In genomic region chr16:22007159-22007508, GRCh38 we compare ENCODE assay signal across 9 cellular contexts. TPM values are rescaled to one million over a fixed set of nuclear protein-coding genes. Genes with fewer than 3 reads are reported as not detected.
DNase-seq lines count a peak whose midpoint lies in the region; ATAC-seq and TF ChIP-seq lines count a peak whose summit lies in the region.
"Had no signal": no experiment of that assay in that cellular context is flagged by ENCODE, and none has a peak within 500 bp of the region (broad histone marks: within the 10 kb centered on the region; RNA-seq: fewer than 3 reads in every experiment).

No MANE protein-coding gene starts in this region.

- H3K79me2 ChIP-seq in H9 (ENCODE audit: insufficient read depth, low read length) = peaks cover 2% of the 10 kb centered on the region; the same call in 1 of the 2 replicates

- H2AK5ac ChIP-seq in H9 (ENCODE audit: insufficient read length, low read length) = no peak overlapping the region

- H3K4me1 Mint-ChIP-seq in H9 (peaks cover 15% of the 10 kb centered on the region in 2 experiments), T-cell (peaks cover 39 to 44% (median 44%) of the 10 kb centered on the region in 3 donors)

- H3K4me3 ChIP-seq in fibroblast of villous mesenchyme (ENCODE audit: low read depth, low read length) = peak overlapping the region; percentile 89
- H3K4me3 ChIP-seq in skeletal muscle satellite cell (ENCODE audit: low read length) = peak overlapping the region; percentile 94

- CTCF ChIA-PET in T-cell (lab: Charles Lee) = interaction anchor here (1.0 to 3.5 kb wide), 5 partner anchors 54 to 290 kb away, joined by 3 to 21 read pairs (median 6); partner anchors contain the start of genes POLR3E (in 1 of the 2) and UQCRC2 (in 1 of the 2)

- H3T11ph ChIP-seq in H9 (ENCODE audit: low read length) = no peak overlapping the region

- no peak overlapping the region for H3K56ac ChIP-seq in H9 (ENCODE audit: insufficient read length, low read depth, low read length)

- H3K79me1 ChIP-seq in H9 (ENCODE audit: insufficient read depth, low read depth, low read length, poor library complexity, severe bottlenecking) = no peaks in the 10 kb centered on the region

- H3K4me3 Mint-ChIP-seq in H9 = peak overlapping the region; percentile 77 to 83
- peak overlapping the region; percentile 81 to 97 (median 88) for H3K4me3 Mint-ChIP-seq in T-cell

- H3K4me2 ChIP-seq in H9 (ENCODE audit: insufficient read depth, insufficient read length, low read length) (peak overlapping the region; percentile 92), skeletal muscle satellite cell (ENCODE audit: low read length) (peak overlapping the region; percentile 87)

- no peaks in the 10 kb centered on the region for H3K36me3 Mint-ChIP-seq in H9 (ENCODE audit: insufficient read depth in 1 of 3, low read depth in 3 of 3)
- H3K36me3 Mint-ChIP-seq in T-cell = no peaks in the 10 kb centered on the region

- no peaks in the 10 kb centered on the region; the same call in 1 of the 2 replicates for H3K27me3 ChIP-seq in H9 (ENCODE audit: insufficient read depth, low read length)
- H3K27me3 ChIP-seq in skeletal muscle satellite cell (ENCODE audit: control insufficient read depth, insufficient read depth, low read length) = no peaks in the 10 kb centered on the region

- H3K27ac Mint-ChIP-seq in H9 = no peak overlapping the region; a peak in 1 of 7 replicates
- peak overlapping the region; percentile 88 for H3K27ac Mint-ChIP-seq in T-cell

- no peaks in the 10 kb centered on the region for H4K20me1 ChIP-seq in H9 (ENCODE audit: control insufficient read depth, insufficient read depth, insufficient read length)

- peaks cover 3% of the 10 kb centered on the region; the same call in 1 of the 2 replicates for H3K4me1 ChIP-seq in H9 (ENCODE audit: insufficient read depth, low read length)
- peaks cover 22% of the 10 kb centered on the region for H3K4me1 ChIP-seq in skeletal muscle satellite cell (ENCODE audit: control insufficient read depth, insufficient read depth, low read length)

- no CpG with 5 or more reads among the region's 8 CpGs for WGBS in H9 (ENCODE audit: extremely low coverage, insufficient read length, low lambda C conversion rate)

- H2AFZ ChIP-seq in H9 (ENCODE audit: low read length) = no peak overlapping the region

- ATAC-seq in T-cell (replicated peaks in 1 of 4) (no peak), HG03175 (IDR thresholded peaks at IDR 0.05; ENCODE audit: unreplicated experiment) (no peak), GM21367 (IDR thresholded peaks at IDR 0.05; ENCODE audit: unreplicated experiment) (no peak), GM19467 (IDR thresholded peaks at IDR 0.05; ENCODE audit: unreplicated experiment) (no peak)

- TF ChIP-seq CTCF in H9 (conservative IDR thresholded peaks at IDR 0.05) = no peak
- TF ChIP-seq CTCF in fibroblast of villous mesenchyme (IDR thresholded peaks at IDR 0.05; ENCODE audit: insufficient read depth, low read depth, low read length) = no peak

- H3K9me3 Mint-ChIP-seq in H9 (no peaks in the 10 kb centered on the region; a peak in 1 of 5 replicates), T-cell (no peaks in the 10 kb centered on the region)

- H4K8ac ChIP-seq in H9 (replicated peaks; ENCODE audit: insufficient read length, low read depth, low read length) = no peak overlapping the region

- no peaks in the 10 kb centered on the region for H3K9me3 ChIP-seq in H9 (ENCODE audit: control insufficient read depth, low read depth, low read length)
- no peaks in the 10 kb centered on the region for H3K9me3 ChIP-seq in skeletal muscle satellite cell (replicated peaks; ENCODE audit: low read length)

- peaks cover 19% of the 10 kb centered on the region for H3K27me3 Mint-ChIP-seq in H9 (ENCODE audit: low read depth)
- H3K27me3 Mint-ChIP-seq in T-cell = no peaks in the 10 kb centered on the region

- no peak for DNase-seq in H9
- no peak for DNase-seq in T-cell
- DNase-seq in fibroblast of villous mesenchyme (ENCODE audit: low read depth) = no peak
- DNase-seq in cortex of kidney (lab: John Stamatoyannopoulos, UW) = no peak

- H3K4ac ChIP-seq in H9 (ENCODE audit: low read depth, low read length) = no peak overlapping the region

- no peak overlapping the region for H2BK20ac ChIP-seq in H9 (ENCODE audit: low read depth, low read length, poor library complexity, severe bottlenecking)

- H2BK5ac ChIP-seq in H9 (ENCODE audit: insufficient read length, low read length) = no peak overlapping the region

- no peak overlapping the region for H4K91ac ChIP-seq in H9 (ENCODE audit: insufficient read length, low read depth, low read length)

- peaks cover 17% of the 10 kb centered on the region for H3K23me2 ChIP-seq in H9 (ENCODE audit: insufficient read length, low read depth, low read length, poor library complexity, severe bottlenecking)

- H3K23ac ChIP-seq in H9 (ENCODE audit: insufficient read length, low read depth, low read length) = no peak overlapping the region

- H3K27ac ChIP-seq in H9 (ENCODE audit: insufficient read length, low read depth, low read length) = no peak overlapping the region

- POLR2A ChIA-PET in T-cell (lab: Charles Lee) = interaction anchor here (0.6 to 1.3 kb wide), 5 partner anchors 53 to 185 kb away, joined by 3 to 6 read pairs (median 4); no protein-coding TSS in a partner anchor

- H3K18ac ChIP-seq in H9 (ENCODE audit: insufficient read length, low read depth, low read length) = no peak overlapping the region

- H3K14ac ChIP-seq in H9 (ENCODE audit: insufficient read depth, low read length) = no peak overlapping the region

- no peak overlapping the region for H2BK15ac ChIP-seq in H9 (ENCODE audit: low read depth, low read length)

- H3K36me3 ChIP-seq in skeletal muscle satellite cell (ENCODE audit: insufficient read depth, low read length) = no peaks in the 10 kb centered on the region

- no peak overlapping the region for H2BK12ac ChIP-seq in H9 (ENCODE audit: insufficient read length, low read depth, low read length)

- H2BK120ac ChIP-seq in H9 (ENCODE audit: low read depth, low read length, poor library complexity, severe bottlenecking) = no peak overlapping the region

- no peak overlapping the region for H4K5ac ChIP-seq in H9 (ENCODE audit: insufficient read length, low read depth, low read length)

- H3K9ac ChIP-seq in H9 (ENCODE audit: extremely low read depth, insufficient read length, low read length) (peak overlapping the region; percentile 28), skeletal muscle satellite cell (ENCODE audit: low read depth, low read length) (peak overlapping the region; percentile 91)

RNA-seq across cellular contexts. Expression of gene MOSMO, which starts 0.8 kb away (rescaled TPM):
- total RNA-seq in H9 (2021) (12.4 and 13.5 TPM in 2 replicates), T-cell (10 to 100 TPM in 4 of 5 donors, 1 to 10 TPM in 1; 9.8 to 18.6 (median 17.3) TPM), fibroblast of villous mesenchyme (18.4 and 19.0 TPM in 2 replicates)
- total RNA-seq in skeletal muscle satellite cell (2012; rRNA removed) = 24.9 and 29.9 TPM in 2 replicates

RNA-seq across cellular contexts. Expression of gene PDZD9, which starts 6.2 kb away (rescaled TPM):
- total RNA-seq in H9 (2021) = not detected in 2 replicates
- not detected for total RNA-seq in T-cell
- total RNA-seq in fibroblast of villous mesenchyme = not detected in 2 replicates
- total RNA-seq in skeletal muscle satellite cell (2012; rRNA removed) = not detected in 2 replicates
- total RNA-seq: M059J had no signal

RNA-seq across cellular contexts. Expression of gene UQCRC2, which starts 54.0 kb away (rescaled TPM):
- total RNA-seq in H9 (2021) (224 and 228 TPM in 2 replicates), T-cell (100 to 1,000 TPM; 142 to 201 (median 165) TPM), fibroblast of villous mesenchyme (148 and 225 TPM in 2 replicates)
- total RNA-seq in skeletal muscle satellite cell (2012; rRNA removed) = 184 and 192 TPM in 2 replicates

Comparison
In these comparisons a context has a peak if more than half of its experiments do, and no peak if none do; other contexts are left out.
1. H3K27ac Mint-ChIP-seq: peak in T-cell (2 of 2); none in H9 (0 of 3).